In genomic region chrX:120775959-120776358, GRCh38 we compare ENCODE assay signal across 19 cellular contexts.
"Had no signal": no experiment of that assay in that cellular context is flagged by ENCODE, and none has a peak within 500 bp of the region (broad histone marks: within the 10 kb centered on the region; RNA-seq: fewer than 3 reads in every experiment).

No MANE protein-coding gene starts in this region.

- H3K9me3 ChIP-seq: MG63, SJSA1 had no signal

- H3K4me1 ChIP-seq: SJSA1 had no signal

- H3K36me3 ChIP-seq: MG63, SJSA1 had no signal

- H3K27ac ChIP-seq: SJSA1, SK-N-MC had no signal

- H3K4me3 ChIP-seq: MG63, SJSA1, SK-N-MC had no signal

- H3K27me3 ChIP-seq: MG63, SJSA1 had no signal

- DNase-seq: KBM-7, MG63, NCI-H1092 treated with DMSO at 0.1 percent for 48 hours, NCI-H1436, NCI-H187, NCI-H2029, NCI-H2081 treated with DMSO at 0.1 percent for 48 hours, NCI-H2171, NCI-H226, NCI-H446, NCI-H510A, NCI-H524 treated with DMSO at 0.1 percent for 48 hours, NCI-H69, NCI-H774, Right ventricle myocardium superior, RPMI8226, SIG-M5 had no signal
